Comparison of ENCODE assay signal across 8 cellular contexts in the genomic region with DNA sequence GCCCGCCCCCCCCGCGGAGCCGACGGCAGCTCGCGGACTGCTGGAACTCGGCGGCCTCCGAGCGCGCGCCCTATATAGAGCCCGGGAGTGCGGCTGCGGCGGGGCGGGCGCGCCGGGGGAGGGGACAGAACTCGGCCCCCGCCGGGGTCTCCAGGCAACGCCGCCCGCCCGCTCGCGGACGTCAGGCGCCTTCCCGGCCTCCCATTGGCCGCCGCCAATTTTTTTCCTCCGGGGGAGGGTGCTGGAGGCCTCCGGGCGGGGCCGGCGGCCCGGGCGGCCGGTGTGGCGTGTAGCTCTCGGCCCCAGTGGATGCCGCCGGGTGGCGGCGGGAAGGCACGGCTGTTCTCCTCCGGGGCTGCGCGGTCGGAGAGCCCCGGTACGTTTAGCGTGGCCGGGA. TPM values are rescaled to one million over a fixed set of nuclear protein-coding genes. Genes with fewer than 3 reads are reported as not detected.
DNase-seq lines count a peak whose midpoint lies in the region; ATAC-seq and TF ChIP-seq lines count a peak whose summit lies in the region.

A gene with protein sequence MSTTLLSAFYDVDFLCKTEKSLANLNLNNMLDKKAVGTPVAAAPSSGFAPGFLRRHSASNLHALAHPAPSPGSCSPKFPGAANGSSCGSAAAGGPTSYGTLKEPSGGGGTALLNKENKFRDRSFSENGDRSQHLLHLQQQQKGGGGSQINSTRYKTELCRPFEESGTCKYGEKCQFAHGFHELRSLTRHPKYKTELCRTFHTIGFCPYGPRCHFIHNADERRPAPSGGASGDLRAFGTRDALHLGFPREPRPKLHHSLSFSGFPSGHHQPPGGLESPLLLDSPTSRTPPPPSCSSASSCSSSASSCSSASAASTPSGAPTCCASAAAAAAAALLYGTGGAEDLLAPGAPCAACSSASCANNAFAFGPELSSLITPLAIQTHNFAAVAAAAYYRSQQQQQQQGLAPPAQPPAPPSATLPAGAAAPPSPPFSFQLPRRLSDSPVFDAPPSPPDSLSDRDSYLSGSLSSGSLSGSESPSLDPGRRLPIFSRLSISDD (minus strand): TSS at position 49 of the 397 bp plus-strand sequence. CDS start 291 bp downstream, outside the sequence.

- TF ChIP-seq POLR2A in GM19193 (IDR thresholded peaks at IDR 0.05; ENCODE audit: extremely low read depth, insufficient read depth, insufficient read length): peak; percentile 97

- ATAC-seq in HG03378 (IDR thresholded peaks at IDR 0.05; ENCODE audit: unreplicated experiment): peak; percentile 30

- H3K27me3 ChIP-seq in kidney epithelial cell (ENCODE audit: control insufficient read depth, insufficient read depth, low read length): no peaks in the 10 kb centered on the region

- peak within 1 kb of the TSS; percentile 82 for H3K4me3 ChIP-seq in kidney epithelial cell (ENCODE audit: low read depth, low read length)

- DNase-seq in AML-193 (lab: John Stamatoyannopoulos, UW): peak; percentile 82 to 88
- DNase-seq in NCI-H510A (lab: John Stamatoyannopoulos, UW): peak; percentile 93
- peak; percentile 96 for DNase-seq in activated CD4-positive, alpha-beta T cell treated with anti-CD3 and anti-CD28 coated beads for 1 hour
- DNase-seq in cerebellar cortex (ENCODE audit: low spot score): peak; percentile 77
- no peak for DNase-seq in kidney epithelial cell (ENCODE audit: low read depth)
- DNase-seq in stimulated activated CD4-positive, alpha-beta T cell treated with anti-CD3 and anti-CD28 coated beads, Interleukin-1b, Interleukin-23, amount 100 ng/mL, for 24 hours (ENCODE audit: low read depth in 4 of 4, low spot score in 1 of 4): peak; percentile 75 to 92 (median 90)

- peaks cover 5% of the 10 kb centered on the region for H3K36me3 ChIP-seq in kidney epithelial cell (ENCODE audit: control insufficient read depth, insufficient read depth, low read length)

- no peak for TF ChIP-seq CTCF in kidney epithelial cell (IDR thresholded peaks at IDR 0.05; ENCODE audit: insufficient read depth, low read length, poor library complexity, severe bottlenecking)

RNA-seq across cellular contexts. Expression of the gene that starts here (rescaled TPM):
- 12.2 and 12.6 TPM in 2 replicates for total RNA-seq in kidney epithelial cell
